18 cellular contexts compared by ENCODE assay signal in the genomic region with DNA sequence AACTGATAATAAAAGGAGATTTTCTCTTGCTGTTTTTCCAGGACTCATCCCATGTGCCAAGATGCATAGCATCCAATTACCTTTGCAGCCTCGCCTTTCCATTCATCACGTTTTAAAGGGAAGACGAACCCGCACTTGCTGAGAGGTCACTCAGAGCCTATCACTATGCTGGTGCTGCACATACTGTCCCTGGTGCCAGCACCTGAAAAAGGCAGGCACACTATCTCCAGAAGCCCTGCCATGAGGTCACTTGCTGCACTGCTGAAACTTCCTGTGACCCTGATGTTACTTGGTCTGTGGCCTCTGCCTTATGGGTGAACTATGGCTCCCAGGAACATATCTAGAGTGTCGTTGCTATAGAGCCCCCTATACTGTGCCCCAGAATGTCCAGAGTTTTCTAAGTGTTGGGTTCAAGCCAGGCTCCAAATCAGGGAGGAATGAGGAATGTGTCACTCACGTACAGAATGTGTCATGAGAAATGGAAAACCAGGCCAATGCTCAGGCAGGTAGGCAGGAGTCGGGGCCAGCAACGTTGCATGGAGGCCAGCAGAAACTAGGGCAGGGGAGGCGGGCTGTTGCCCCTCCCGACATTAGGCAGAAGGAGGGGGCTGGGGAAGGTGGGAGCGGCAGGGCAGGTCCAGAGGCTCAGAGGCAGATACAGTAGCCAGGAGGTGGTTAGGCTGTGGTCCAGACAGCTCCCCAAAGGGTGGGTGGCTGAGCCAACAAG.
"Had no signal": no experiment of that assay in that cellular context is flagged by ENCODE, and none has a peak within 500 bp of the region (broad histone marks: within the 10 kb centered on the region; RNA-seq: fewer than 3 reads in every experiment).

No MANE protein-coding gene starts in this region.

- H3K27ac Mint-ChIP-seq: memory B cell; mesothelial cell of epicardium; natural killer cell; neural progenitor cell; stimulated activated memory B cell treated with anti-CD40 and anti-IgM and Interleukin-4, amounts not matched to agents 10 μg/mL and 1 μg/mL and 100 μg/mL, for 72 hours; stimulated activated naive CD8-positive, alpha-beta T cell treated with anti-CD3 and anti-CD28 coated beads, Interleukin-15, Interleukin-2, amounts not matched to agents 100 ng/mL and 50 ng/mL, for 24 hours had no signal

- H3K27me3 Mint-ChIP-seq: memory B cell; stimulated activated memory B cell treated with anti-CD40 and anti-IgM and Interleukin-4, amounts not matched to agents 10 μg/mL and 1 μg/mL and 100 μg/mL, for 72 hours; stimulated activated naive CD8-positive, alpha-beta T cell treated with anti-CD3 and anti-CD28 coated beads, Interleukin-15, Interleukin-2, amounts not matched to agents 100 ng/mL and 50 ng/mL, for 24 hours had no signal

- H3K4me3 Mint-ChIP-seq: memory B cell; mesothelial cell of epicardium; natural killer cell; neural progenitor cell; stimulated activated memory B cell treated with anti-CD40 and anti-IgM and Interleukin-4, amounts not matched to agents 10 μg/mL and 1 μg/mL and 100 μg/mL, for 72 hours; stimulated activated naive CD8-positive, alpha-beta T cell treated with anti-CD3 and anti-CD28 coated beads, Interleukin-15, Interleukin-2, amounts not matched to agents 100 ng/mL and 50 ng/mL, for 24 hours had no signal

- H3K9me3 Mint-ChIP-seq: memory B cell; mesothelial cell of epicardium; natural killer cell; neural progenitor cell; stimulated activated memory B cell treated with anti-CD40 and anti-IgM and Interleukin-4, amounts not matched to agents 10 μg/mL and 1 μg/mL and 100 μg/mL, for 72 hours; stimulated activated naive CD8-positive, alpha-beta T cell treated with anti-CD3 and anti-CD28 coated beads, Interleukin-15, Interleukin-2, amounts not matched to agents 100 ng/mL and 50 ng/mL, for 24 hours had no signal

- H3K36me3 Mint-ChIP-seq: mesothelial cell of epicardium, natural killer cell, neural progenitor cell had no signal

- ATAC-seq: esophagus mucosa; gastrocnemius medialis; left lobe of liver; lower lobe of right lung; natural killer cell; right lobe of liver; stimulated activated memory B cell treated with anti-CD40 and anti-IgM and Interleukin-4, amounts not matched to agents 10 μg/mL and 1 μg/mL and 100 μg/mL, for 72 hours; upper lobe of right lung had no signal

- DNase-seq: cortex of kidney; effector memory CD4-positive, alpha-beta T cell; gastrocnemius medialis; islet precursor cell; lower lobe of right lung; natural killer cell; occipital lobe; right lobe of liver; stimulated activated CD4-positive, alpha-beta T cell treated with anti-CD3 and anti-CD28 coated beads, Interleukin-4, amount 100 ng/mL, for 24 hours; tibial artery; upper lobe of right lung had no signal
